In genomic region chr2:11203480-11203879, GRCh38 we compare ENCODE assay signal across 8 cellular contexts. TPM values are rescaled to one million over a fixed set of nuclear protein-coding genes. Genes with fewer than 3 reads are reported as not detected.
DNase-seq lines count a peak whose midpoint lies in the region; ATAC-seq and TF ChIP-seq lines count a peak whose summit lies in the region.

No MANE protein-coding gene starts in this region.

- no peak overlapping the region for H4K5ac ChIP-seq in mesendoderm (ENCODE audit: low read length)

- no peak overlapping the region for H2BK120ac ChIP-seq in mesendoderm (ENCODE audit: low read depth, low read length)

- TF ChIP-seq POLR2A in NB4 (IDR thresholded peaks at IDR 0.05; ENCODE audit: extremely low read depth, insufficient read length) = no peak

- H2BK15ac ChIP-seq in mesendoderm (replicated peaks; ENCODE audit: low read depth) = no peak overlapping the region

- H2AK5ac ChIP-seq in mesendoderm (ENCODE audit: low read length) = no peak overlapping the region

- H3K4me1 ChIP-seq in mesendoderm (ENCODE audit: control insufficient read depth, low read depth, low read length) = no peaks in the 10 kb centered on the region

- H3K4me3 ChIP-seq in NB4 (ENCODE audit: low read depth, low read length) (no peak overlapping the region), mesendoderm (ENCODE audit: low read length) (no peak overlapping the region)

- no peak overlapping the region for H3K56ac ChIP-seq in mesendoderm (ENCODE audit: low read length)

- H3K23ac ChIP-seq in mesendoderm (ENCODE audit: low read length) = no peak overlapping the region

- H3K79me2 ChIP-seq in mesendoderm (ENCODE audit: control insufficient read depth, insufficient read depth, low read length) = no peaks in the 10 kb centered on the region

- no peaks in the 10 kb centered on the region for H3K79me1 ChIP-seq in mesendoderm (ENCODE audit: low read length)

- H3K4ac ChIP-seq in mesendoderm (ENCODE audit: low read depth, low read length) = no peak overlapping the region

- ATAC-seq in GM21360 (IDR thresholded peaks at IDR 0.05; ENCODE audit: unreplicated experiment) = peak; percentile 52
- no peak for ATAC-seq in HG03139 (IDR thresholded peaks at IDR 0.05; ENCODE audit: unreplicated experiment)

- TF ChIP-seq CTCF in NB4 (IDR thresholded peaks at IDR 0.05; ENCODE audit: low read depth, low read length) = no peak

- no CpG with 5 or more reads among the region's 3 CpGs for WGBS in mesendoderm (ENCODE audit: extremely low coverage, insufficient coverage, low lambda C conversion rate)

- no peak overlapping the region for H3K4me2 ChIP-seq in mesendoderm (ENCODE audit: low read length)

- no peaks in the 10 kb centered on the region for H3K27me3 ChIP-seq in mesendoderm (ENCODE audit: insufficient read depth, low read length, poor library complexity)

- no peak overlapping the region for H2BK5ac ChIP-seq in mesendoderm (ENCODE audit: low read length)

- no peak overlapping the region for H3K27ac ChIP-seq in mesendoderm (ENCODE audit: low read depth, low read length)

- H3K9ac ChIP-seq in mesendoderm (ENCODE audit: low read length) = no peak overlapping the region

- no peaks in the 10 kb centered on the region for H3K36me3 ChIP-seq in mesendoderm (ENCODE audit: control insufficient read depth, insufficient read depth, low read length)

- H4K8ac ChIP-seq in mesendoderm (ENCODE audit: low read depth, low read length) = no peak overlapping the region

- no peak overlapping the region for H3K18ac ChIP-seq in mesendoderm (ENCODE audit: low read length)

- DNase-seq in AG20443 (ENCODE audit: low spot score) (peak; percentile 60), NB4 (ENCODE audit: low read depth) (peak; percentile 73), fibroblast of peridontal ligament (ENCODE audit: extremely low read depth) (peak; percentile 46), NCI-H2107 (lab: John Stamatoyannopoulos, UW) (no peak), occipital lobe (lab: John Stamatoyannopoulos, UW) (no peak), mesendoderm (no peak)

RNA-seq across cellular contexts. Expression of gene SLC66A3, which starts 48.2 kb away (rescaled TPM):
- total RNA-seq in occipital lobe = 9.8 TPM
- polyA plus RNA-seq in mesendoderm (2013, experiment 1 of 2) = 6.9 TPM
- 6.5 TPM for polyA plus RNA-seq in mesendoderm (2013, experiment 2 of 2)

Comparison
In these comparisons a context has a peak if more than half of its experiments do, and no peak if none do; other contexts are left out.
1. DNase-seq: peak in AG20443 (single experiment), NB4 (single experiment) and fibroblast of peridontal ligament (single experiment); none in NCI-H2107 (single experiment), occipital lobe (single experiment) and mesendoderm (single experiment).